Comparison of ENCODE assay signal across 8 cellular contexts in the genomic region with DNA sequence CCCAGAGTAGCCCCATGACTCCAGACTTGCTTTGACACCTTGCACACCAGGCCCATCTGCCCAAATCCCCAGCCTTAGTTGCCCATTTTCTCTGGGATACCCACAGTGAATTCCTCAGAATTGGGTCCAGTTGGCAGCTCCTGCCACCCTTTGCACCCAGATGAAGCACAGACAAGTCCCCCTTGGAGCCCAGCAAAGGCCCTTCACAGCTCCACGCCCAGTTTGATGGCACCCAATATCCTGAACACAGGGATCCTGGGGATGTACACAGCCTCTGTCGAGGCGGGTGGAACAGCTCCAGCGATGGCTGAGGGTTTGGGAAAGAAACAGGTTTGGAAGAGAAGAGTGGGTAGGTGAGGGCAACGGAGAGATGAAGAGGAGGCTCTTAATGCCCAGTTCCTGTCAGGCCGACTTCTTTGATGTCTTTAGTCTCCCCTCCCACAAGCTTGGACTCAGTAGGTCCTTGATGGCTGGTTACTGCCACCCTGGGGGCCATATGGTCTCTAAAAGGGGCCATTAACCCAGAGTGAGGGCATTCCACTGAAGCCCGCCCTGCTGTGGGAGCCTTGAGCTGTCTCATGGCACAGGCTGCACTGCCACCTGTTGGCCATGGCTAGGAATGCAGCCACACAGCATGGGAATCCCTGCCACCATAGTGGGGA. TPM values are rescaled to one million over a fixed set of nuclear protein-coding genes. Genes with fewer than 3 reads are reported as not detected.
DNase-seq lines count a peak whose midpoint lies in the region; ATAC-seq and TF ChIP-seq lines count a peak whose summit lies in the region.

No MANE protein-coding gene starts in this region.

- no peak overlapping the region for H3K4ac ChIP-seq in trophoblast cell (ENCODE audit: low read depth, low read length)

- H3K14ac ChIP-seq in trophoblast cell (ENCODE audit: low read length): no peak overlapping the region

- no peaks in the 10 kb centered on the region for H3K9me3 ChIP-seq in trophoblast cell (ENCODE audit: insufficient read depth, low read depth, low read length)

- peaks cover 42 to 44% of the 10 kb centered on the region in 2 experiments for H3K36me3 ChIP-seq in trophoblast cell (ENCODE audit: control insufficient read depth in 1 of 2, insufficient read depth in 2 of 2, low read length in 2 of 2)

- no peak overlapping the region for H2AK5ac ChIP-seq in trophoblast cell (ENCODE audit: low read length)

- no peak overlapping the region for H2BK5ac ChIP-seq in trophoblast cell (ENCODE audit: low read depth, low read length, poor library complexity)

- no peak overlapping the region for H2BK12ac ChIP-seq in trophoblast cell (ENCODE audit: low read length)

- no peak overlapping the region for H4K91ac ChIP-seq in trophoblast cell (ENCODE audit: low read depth, low read length)

- H3K79me1 ChIP-seq in trophoblast cell (ENCODE audit: low read length): no peaks in the 10 kb centered on the region

- no peak overlapping the region for H4K8ac ChIP-seq in trophoblast cell (ENCODE audit: low read depth, low read length)

- H3K79me2 ChIP-seq in trophoblast cell (ENCODE audit: control insufficient read depth, insufficient read depth, low read length, poor library complexity): no peaks in the 10 kb centered on the region

- no peak overlapping the region for H3K23ac ChIP-seq in trophoblast cell (ENCODE audit: low read length)

- no peak for DNase-seq in AG09319 (ENCODE audit: extremely low read depth, low read depth)
- no peak for DNase-seq in LNCaP clone FGC (ENCODE audit: low read depth)
- peak; percentile 77 for DNase-seq in SK-MEL-5 (ENCODE audit: low read depth, low spot score)
- DNase-seq in activated naive CD4-positive, alpha-beta T cell (lab: John Stamatoyannopoulos, UW): peak; percentile 49 to 73 (median 60)
- peak; percentile 77 for DNase-seq in germinal center (ENCODE audit: low spot score)
- peak; percentile 79 to 91 for DNase-seq in trophoblast cell
- DNase-seq in ureter (ENCODE audit: low spot score): peak; percentile 73

- no peak overlapping the region for H3K4me2 ChIP-seq in trophoblast cell (ENCODE audit: low read length)

- TF ChIP-seq CTCF in AG09319 (IDR thresholded peaks at IDR 0.05; ENCODE audit: low read depth, low read length) (peak; percentile 96), LNCaP clone FGC (IDR thresholded peaks at IDR 0.05; ENCODE audit: control insufficient read depth, extremely low read depth, insufficient read depth) (peak; percentile 99)

- in situ Hi-C loops in SK-MEL-5 (cut with HindIII; ENCODE audit: low pct_unique_long_range_greater_than_20kb, low sequenced_read_pairs): no loop called here

- peak; percentile 70 for ATAC-seq in GM19023 (IDR thresholded peaks at IDR 0.05; ENCODE audit: unreplicated experiment)

- no peak overlapping the region for H3K9ac ChIP-seq in trophoblast cell (ENCODE audit: low read length)

- H3K4me3 ChIP-seq in LNCaP clone FGC (ENCODE audit: low read depth, low read length) (no peak overlapping the region), trophoblast cell (ENCODE audit: low read depth, low read length) (no peak overlapping the region)

- H3K27me3 ChIP-seq in trophoblast cell (ENCODE audit: insufficient read depth, low read length): no peaks in the 10 kb centered on the region

- H3K18ac ChIP-seq in trophoblast cell (ENCODE audit: low read length): no peak overlapping the region

- H4K12ac ChIP-seq in trophoblast cell (ENCODE audit: low read depth, low read length): no peak overlapping the region

- H3K4me1 ChIP-seq in trophoblast cell (ENCODE audit: control insufficient read depth in 1 of 2, insufficient read depth in 2 of 2, low read length in 2 of 2): no peaks in the 10 kb centered on the region

- no CpG with 5 or more reads among the region's 7 CpGs for whole genome bisulfite sequencing in trophoblast cell (ENCODE audit: extremely low coverage, insufficient coverage, insufficient read length)

- H3K27ac ChIP-seq in trophoblast cell (ENCODE audit: low read depth, low read length): no peak overlapping the region

- no peak overlapping the region for H2AFZ ChIP-seq in trophoblast cell (ENCODE audit: insufficient read depth, low read length, poor library complexity)

- no peak overlapping the region for H2BK120ac ChIP-seq in trophoblast cell (ENCODE audit: insufficient read depth, low read length, poor library complexity)

RNA-seq across cellular contexts. Expression of gene TMEM53, which starts 21.7 kb away (rescaled TPM):
- 18.0 and 20.0 TPM in 2 replicates for total RNA-seq in SK-MEL-5 (2014; rRNA removed; shearing (Covaris generic))
- polyA plus RNA-seq in SK-MEL-5 (2015; cell fraction: cytosol; rRNA removed): 24.3 and 25.4 TPM in 2 replicates
- polyA plus RNA-seq in SK-MEL-5 (2015; cell fraction: nucleus; rRNA removed): 10.3 and 12.4 TPM in 2 replicates
- polyA plus RNA-seq in trophoblast cell (2013): 9.2 and 9.3 TPM in 2 replicates
- 20.5 TPM for total RNA-seq in ureter

RNA-seq across cellular contexts. Expression of gene ARMH1, which starts 21.9 kb away (rescaled TPM):
- total RNA-seq in SK-MEL-5 (2014; rRNA removed; shearing (Covaris generic)): 0.24 TPM in 1 of 2 replicates, not detected in the other
- polyA plus RNA-seq in SK-MEL-5 (2015; cell fraction: cytosol; rRNA removed): not detected in 2 replicates
- polyA plus RNA-seq in SK-MEL-5 (2015; cell fraction: nucleus; rRNA removed): 0.43 and 5.8 TPM in 2 replicates
- polyA plus RNA-seq in trophoblast cell (2013): 1.3 and 1.5 TPM in 2 replicates
- 3.0 TPM for total RNA-seq in ureter

Comparison
In these comparisons a context has a peak if more than half of its experiments do, and no peak if none do; other contexts are left out.
1. DNase-seq: peak in SK-MEL-5 (single experiment), activated naive CD4-positive, alpha-beta T cell (4 of 4), germinal center (single experiment), trophoblast cell (2 of 2) and ureter (single experiment); none in AG09319 (single experiment) and LNCaP clone FGC (single experiment).